8 cellular contexts compared by ENCODE assay signal in the genomic region with DNA sequence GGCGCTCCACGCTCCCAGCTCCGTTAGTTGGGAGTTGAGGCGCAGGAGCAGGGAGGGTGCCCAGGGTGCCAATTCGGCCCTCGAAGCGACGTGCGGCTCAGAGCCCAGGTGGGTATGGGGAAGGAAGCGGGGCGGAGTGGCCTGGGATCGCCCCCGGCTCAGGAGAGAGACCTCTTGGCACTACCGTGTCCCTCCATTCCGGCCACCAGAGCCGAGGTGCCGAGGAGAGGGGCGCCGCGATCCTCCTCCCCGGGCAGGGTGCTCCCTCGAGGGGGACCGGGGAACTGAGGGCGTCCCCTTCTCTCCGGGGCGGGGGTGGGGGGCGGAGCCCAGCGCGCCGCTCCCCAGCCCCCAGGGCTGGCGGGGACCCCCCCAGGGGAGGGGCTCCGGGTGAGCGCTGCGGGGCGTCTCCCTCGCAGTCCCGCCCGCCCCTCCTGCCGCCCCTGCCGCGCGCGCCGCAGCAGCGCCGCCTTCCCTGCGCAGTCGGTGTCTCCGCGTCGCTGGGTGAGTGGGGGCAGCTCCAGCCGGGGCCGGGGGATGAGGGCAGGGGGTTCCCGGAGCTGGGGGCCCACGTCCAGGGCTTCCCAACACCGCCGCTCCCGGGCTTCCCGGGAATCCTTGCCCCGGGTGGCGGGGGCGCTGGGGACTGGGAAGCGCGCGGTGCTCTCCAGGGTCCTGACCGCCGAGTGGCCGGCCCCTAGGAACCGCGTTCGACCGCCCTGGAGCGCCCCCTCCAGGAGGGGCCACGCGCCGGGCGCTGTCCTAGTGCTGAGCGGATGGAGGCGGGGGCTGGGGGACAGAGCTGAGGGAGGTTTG. TPM values are rescaled to one million over a fixed set of nuclear protein-coding genes. Genes with fewer than 3 reads are reported as not detected.
DNase-seq lines count a peak whose midpoint lies in the region; ATAC-seq, FAIRE-seq and TF ChIP-seq lines count a peak whose summit lies in the region.

Gene HPCA, plus strand, starts transcription at position 480 of the 816 bp plus-strand sequence. CDS start 2,408 bp downstream, outside the sequence.

- TF ChIP-seq CTCF in activated CD8-positive, alpha-beta T cell treated with anti-CD3 and anti-CD28 coated beads for 36 hours (IDR thresholded peaks at IDR 0.05): peak; percentile 49
- TF ChIP-seq CTCF in foreskin keratinocyte (conservative IDR thresholded peaks at IDR 0.05) (peak; percentile 86), ovary (IDR thresholded peaks at IDR 0.05) (no peak)

- no peaks in the 10 kb centered on the region for H3K9me3 ChIP-seq in ovary
- no peaks in the 10 kb centered on the region for H3K9me3 ChIP-seq in small intestine (ENCODE audit: control insufficient read depth, low read depth)

- no peak for FAIRE-seq in small intestine (lab: Jason Lieb, UNC)

- no peak within 1 kb of the TSS for H3K27ac Mint-ChIP-seq in activated CD8-positive, alpha-beta T cell treated with anti-CD3 and anti-CD28 coated beads for 36 hours

- ATAC-seq in activated CD8-positive, alpha-beta T cell treated with anti-CD3 and anti-CD28 coated beads for 36 hours: peak; percentile 94
- ATAC-seq in foreskin keratinocyte (peak; percentile 76), GM19328 (IDR thresholded peaks at IDR 0.05; ENCODE audit: unreplicated experiment) (no peak)

- peak; percentile 78 for DNase-seq in Daoy (ENCODE audit: low read depth)
- DNase-seq in LHCN-M2 (ENCODE audit: low read depth): peak; percentile 44
- peak; percentile 63 for DNase-seq in activated CD8-positive, alpha-beta T cell treated with anti-CD3 and anti-CD28 coated beads for 36 hours
- no peak for DNase-seq in foreskin keratinocyte
- peak in 4 of 5 donors; percentile 44 to 80 (median 70) for DNase-seq in ovary
- no peak for DNase-seq in small intestine
- no peak for DNase-seq in DMS114 treated with DMSO at 0.1 percent for 48 hours (lab: John Stamatoyannopoulos, UW; ENCODE audit: unreplicated experiment)

- peaks cover 50% of the 10 kb centered on the region for H3K27me3 Mint-ChIP-seq in activated CD8-positive, alpha-beta T cell treated with anti-CD3 and anti-CD28 coated beads for 36 hours

- no peaks in the 10 kb centered on the region for H3K9me3 Mint-ChIP-seq in activated CD8-positive, alpha-beta T cell treated with anti-CD3 and anti-CD28 coated beads for 36 hours

- H3K4me1 ChIP-seq in foreskin keratinocyte: no peaks in the 10 kb centered on the region
- H3K4me1 ChIP-seq in ovary (ENCODE audit: insufficient read depth): no peaks in the 10 kb centered on the region
- H3K4me1 ChIP-seq in small intestine (ENCODE audit: control insufficient read depth in 2 of 2, insufficient read depth in 1 of 2, low read depth in 1 of 2, low read length in 1 of 2): peaks cover 0 to 4% of the 10 kb centered on the region in 2 donors

- CTCF ChIA-PET in activated CD8-positive, alpha-beta T cell treated with anti-CD3 and anti-CD28 coated beads for 36 hours (lab: Charles Lee): interaction anchor here (0.5 to 2.9 kb wide), 9 partner anchors 10 to 200 kb away, joined by 3 to 14 read pairs (median 5); no protein-coding TSS in a partner anchor

- no peak within 1 kb of the TSS for H3K4me3 Mint-ChIP-seq in activated CD8-positive, alpha-beta T cell treated with anti-CD3 and anti-CD28 coated beads for 36 hours

- H3K36me3 Mint-ChIP-seq in activated CD8-positive, alpha-beta T cell treated with anti-CD3 and anti-CD28 coated beads for 36 hours (ENCODE audit: low read depth): no peaks in the 10 kb centered on the region

- intact Hi-C loops in activated CD8-positive, alpha-beta T cell treated with anti-CD3 and anti-CD28 coated beads for 36 hours (cut with micrococcal nuclease): no loop called here
- intact Hi-C loops in ovary (cut with DNase I): no loop called here

- H3K27ac ChIP-seq in foreskin keratinocyte: no peak within 1 kb of the TSS
- no peak within 1 kb of the TSS for H3K27ac ChIP-seq in ovary
- H3K27ac ChIP-seq in small intestine (ENCODE audit: low read depth in 1 of 2, low read length in 1 of 2): no peak within 1 kb of the TSS

- H3K4me3 ChIP-seq in ovary (no peak within 1 kb of the TSS), small intestine (ENCODE audit: low read depth in 1 of 2, low read length in 2 of 2) (peak within 1 kb of the TSS in 1 of 2 donors; percentile 21)

- no peaks in the 10 kb centered on the region for H3K4me1 Mint-ChIP-seq in activated CD8-positive, alpha-beta T cell treated with anti-CD3 and anti-CD28 coated beads for 36 hours (ENCODE audit: low read depth)

- H3K27me3 ChIP-seq in foreskin keratinocyte: peaks cover 72% of the 10 kb centered on the region
- H3K27me3 ChIP-seq in ovary: no peaks in the 10 kb centered on the region
- H3K27me3 ChIP-seq in small intestine (ENCODE audit: control insufficient read depth in 2 of 2, insufficient read depth in 2 of 2, low read length in 2 of 2): peaks cover 10 to 16% of the 10 kb centered on the region in 2 donors

- TF ChIP-seq POLR2A in ovary (IDR thresholded peaks at IDR 0.05): no peak

- no peak for TF ChIP-seq EP300 in ovary (IDR thresholded peaks at IDR 0.05)

- POLR2A ChIA-PET in activated CD8-positive, alpha-beta T cell treated with anti-CD3 and anti-CD28 coated beads for 36 hours (lab: Charles Lee): interaction anchor here (1.1 kb wide), 1 partner anchor 15 kb away, joined by 3 read pairs; the partner anchor contains the start of gene TMEM54

- H3K36me3 ChIP-seq in ovary (no peaks in the 10 kb centered on the region), small intestine (ENCODE audit: control insufficient read depth in 2 of 2, insufficient read depth in 2 of 2, low read length in 2 of 2) (no peaks in the 10 kb centered on the region)

- WGBS in ovary, 3 donors: 1 to 5% (median 1%) methylated on average over 22 to 79 of the region's 79 CpGs
- WGBS in small intestine, 3 donors: 2 to 6% (median 3%) methylated on average over 53 to 79 of the region's 79 CpGs

RNA-seq across cellular contexts. Expression of gene HPCA, which starts in this region (rescaled TPM):
- not detected in 2 replicates for total RNA-seq in Daoy (2014; rRNA removed; shearing (Covaris generic))
- total RNA-seq in LHCN-M2 (2014; rRNA removed) (not detected in 2 replicates), foreskin keratinocyte (not detected in 2 replicates), ovary (1 to 10 TPM in 1 of 7 donors, under 1 TPM in 5, not detected in 1; 0.37 to 1.0 (median 0.68) TPM)
- 0.66 TPM for polyA plus RNA-seq in LHCN-M2 (2012)
- total RNA-seq in activated CD8-positive, alpha-beta T cell treated with anti-CD3 and anti-CD28 coated beads for 36 hours: under 1 TPM; 0.49 to 0.61 TPM
- polyA plus RNA-seq in foreskin keratinocyte (not detected in 2 replicates), ovary (under 1 TPM; 0.23 to 0.81 TPM), small intestine (1 to 10 TPM in 2 of 3 donors, not detected in 1; 1.6 to 2.9 TPM)

Comparison
In these comparisons a context has a peak if more than half of its experiments do, and no peak if none do; other contexts are left out.
1. Peak in DNase-seq in Daoy; RNA of the gene not detected or under 1 TPM.
2. Peak in DNase-seq in LHCN-M2; RNA of the gene not detected or under 1 TPM.
3. Peak in DNase-seq and ATAC-seq in activated CD8-positive, alpha-beta T cell treated with anti-CD3 and anti-CD28 coated beads for 36 hours; RNA of the gene not detected or under 1 TPM.
4. Peak in ATAC-seq in foreskin keratinocyte; RNA of the gene not detected or under 1 TPM.
5. DNase-seq: peak in ovary (4 of 5); none in foreskin keratinocyte (0 of 2), small intestine (single experiment) and DMS114 treated with DMSO at 0.1 percent for 48 hours (single experiment).
6. CTCF ChIP-seq: peak in activated CD8-positive, alpha-beta T cell treated with anti-CD3 and anti-CD28 coated beads for 36 hours (single experiment) and foreskin keratinocyte (single experiment); none in ovary (0 of 3).